In genomic region chr1:12305377-12305776, GRCh38 we compare ENCODE assay signal across 14 cellular contexts.
"Had no signal": no experiment of that assay in that cellular context is flagged by ENCODE, and none has a peak within 500 bp of the region (broad histone marks: within the 10 kb centered on the region; RNA-seq: fewer than 3 reads in every experiment).

No MANE protein-coding gene starts in this region.

- H3K27me3 ChIP-seq: gastroesophageal sphincter, hepatocyte, thyroid gland had no signal

- H3K4me1 ChIP-seq: parathyroid adenoma had no signal

- DNase-seq: activated CD4-positive, alpha-beta memory T cell treated with anti-CD3 and anti-CD28 coated beads, Interleukin-2, amount 10 ng/mL, durations not matched to agents 7 days and 5 days; activated CD4-positive, alpha-beta T cell treated with anti-CD3 and anti-CD28 coated beads for 1 hour; activated CD8-positive, alpha-beta memory T cell treated with anti-CD3 and anti-CD28 coated beads, Interleukin-2, amount 50 U/mL, for 4 hours; activated naive CD4-positive, alpha-beta T cell treated with Interleukin-2 at 50 U/mL for 16 hours; activated naive CD8-positive, alpha-beta T cell treated with anti-CD3 and anti-CD28 coated beads, Interleukin-2, amount 50 U/mL, for 24 hours; dermis blood vessel endothelial cell; endodermal cell; kidney glomerular epithelial cell; nephron progenitor cell; thyroid gland had no signal

- H2AFZ ChIP-seq: hepatocyte, parathyroid adenoma had no signal

- H3K79me2 ChIP-seq: hepatocyte, parathyroid adenoma had no signal

- ATAC-seq: activated naive CD8-positive, alpha-beta T cell treated with anti-CD3 and anti-CD28 coated beads, Interleukin-2, amount 50 U/mL, for 24 hours; gastroesophageal sphincter had no signal

- H3K4me3 ChIP-seq: gastroesophageal sphincter, hepatocyte, skin epidermis, thyroid gland had no signal

- H3K27ac ChIP-seq: hepatocyte, parathyroid adenoma, skin epidermis, thyroid gland had no signal

- H3K4me2 ChIP-seq: hepatocyte had no signal

- H3K9me3 ChIP-seq: gastroesophageal sphincter, thyroid gland had no signal
